ENCODE assay signal across 32 cellular contexts in the genomic region with DNA sequence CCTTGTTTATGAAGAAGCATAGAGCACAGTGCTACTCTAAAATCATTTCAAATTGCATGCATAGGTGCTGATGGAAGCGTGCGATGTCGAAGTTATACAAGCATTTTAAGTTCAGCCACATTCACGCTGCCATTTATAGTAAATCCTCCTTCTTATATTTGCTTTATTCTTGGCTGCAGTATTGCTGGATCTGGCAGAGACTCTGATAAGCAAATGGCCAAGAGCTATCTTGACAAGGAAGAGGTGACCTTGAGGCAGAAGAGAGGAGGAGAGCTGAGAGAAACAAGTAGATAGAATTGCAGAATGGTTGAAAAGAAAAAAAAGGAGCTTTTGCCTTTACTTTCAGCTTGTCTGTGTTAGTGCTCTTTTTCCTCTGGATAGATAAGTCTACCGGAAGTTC. TPM values are rescaled to one million over a fixed set of nuclear protein-coding genes. Genes with fewer than 3 reads are reported as not detected.
"Had no signal": no experiment of that assay in that cellular context is flagged by ENCODE, and none has a peak within 500 bp of the region (broad histone marks: within the 10 kb centered on the region; RNA-seq: fewer than 3 reads in every experiment).

No MANE protein-coding gene starts in this region.

- H3K36me3 Mint-ChIP-seq: immature natural killer cell; mesothelial cell of epicardium; naive B cell; natural killer cell treated with Interleukin-12 subunit alpha and Interleukin-12 subunit beta and Interleukin-15 and Interleukin-18, amount 100 ng/mL, for 72 hours had no signal

- ATAC-seq: foreskin keratinocyte; gastroesophageal sphincter; mucosa of descending colon; natural killer cell treated with Interleukin-12 subunit alpha and Interleukin-12 subunit beta and Interleukin-15 and Interleukin-18, amount 100 ng/mL, for 72 hours; pancreas; sciatic nerve; stimulated activated naive CD8-positive, alpha-beta T cell treated with anti-CD3 and anti-CD28 coated beads, Interleukin-15, amount 100 ng/mL, for 72 hours; upper lobe of right lung had no signal

- H3K4me1 ChIP-seq: colonic mucosa, esophagus muscularis mucosa, foreskin keratinocyte, gastroesophageal sphincter, pancreas, suprapubic skin, transverse colon, upper lobe of right lung, uterus had no signal

- DNase-seq: colonic mucosa; effector CD8-positive, alpha-beta T cell; foreskin keratinocyte; hypothalamus; immature natural killer cell; islet precursor cell; kidney glomerular epithelial cell; mesenchymal stem cell; mucosa of descending colon; naive B cell; pancreas; stimulated activated CD4-positive, alpha-beta T cell treated with anti-CD3 and anti-CD28 coated beads, Interleukin-12 subunit alpha, Interleukin-12 subunit beta, amount 100 ng/mL, for 4 hours; stimulated activated CD4-positive, alpha-beta T cell treated with anti-CD3 and anti-CD28 coated beads, Interleukin-1b, Interleukin-23, amount 100 ng/mL, for 48 hours; stimulated activated CD4-positive, alpha-beta T cell treated with anti-CD3 and anti-CD28 coated beads, Interleukin-4, amount 100 ng/mL, for 1 hour; stimulated activated CD8-positive, alpha-beta memory T cell treated with anti-CD3 and anti-CD28 coated beads, Interleukin-4, amount 100 ng/mL, for 48 hours; stimulated activated naive CD4-positive, alpha-beta T cell; stimulated activated naive CD8-positive, alpha-beta T cell treated with anti-CD3 and anti-CD28 coated beads, Interleukin-15, amount 100 ng/mL, for 72 hours; transverse colon; upper lobe of right lung; uterus had no signal

- H3K9me3 ChIP-seq: colonic mucosa, esophagus muscularis mucosa, neutrophil, pancreas, upper lobe of right lung, uterus had no signal

- H3K27me3 ChIP-seq: colonic mucosa, esophagus muscularis mucosa, foreskin keratinocyte, gastroesophageal sphincter, neutrophil, pancreas, suprapubic skin, transverse colon, upper lobe of right lung, uterus had no signal

- H3K27me3 Mint-ChIP-seq: dendritic cell treated with granulocyte-macrophage colony-stimulating factor and Interleukin-4, amounts not matched to agents 40 ng/mL and 50 ng/mL, for 4 days; naive B cell; natural killer cell treated with Interleukin-12 subunit alpha and Interleukin-12 subunit beta and Interleukin-15 and Interleukin-18, amount 100 ng/mL, for 72 hours; progenitor cell of endocrine pancreas; stimulated activated naive CD8-positive, alpha-beta T cell treated with anti-CD3 and anti-CD28 coated beads, Interleukin-15, amount 100 ng/mL, for 72 hours had no signal

- H3K4me3 ChIP-seq: colonic mucosa, esophagus muscularis mucosa, gastroesophageal sphincter, mucosa of descending colon, pancreas, smooth muscle cell, suprapubic skin, transverse colon, upper lobe of right lung, uterus had no signal

- H3K27ac ChIP-seq: colonic mucosa, esophagus muscularis mucosa, foreskin keratinocyte, gastroesophageal sphincter, neutrophil, pancreas, suprapubic skin, transverse colon, upper lobe of right lung, uterus had no signal

- H3K4me3 Mint-ChIP-seq: dendritic cell treated with granulocyte-macrophage colony-stimulating factor and Interleukin-4, amounts not matched to agents 40 ng/mL and 50 ng/mL, for 4 days; immature natural killer cell; mesothelial cell of epicardium; natural killer cell treated with Interleukin-12 subunit alpha and Interleukin-12 subunit beta and Interleukin-15 and Interleukin-18, amount 100 ng/mL, for 72 hours; neural crest cell; stimulated activated naive CD8-positive, alpha-beta T cell treated with anti-CD3 and anti-CD28 coated beads, Interleukin-15, amount 100 ng/mL, for 72 hours had no signal

- H3K36me3 ChIP-seq: colonic mucosa, esophagus muscularis mucosa, gastroesophageal sphincter, neutrophil, pancreas, suprapubic skin, transverse colon, upper lobe of right lung, uterus had no signal

- H3K4me1 Mint-ChIP-seq: immature natural killer cell; naive B cell; neural crest cell; stimulated activated naive CD8-positive, alpha-beta T cell treated with anti-CD3 and anti-CD28 coated beads, Interleukin-15, amount 100 ng/mL, for 72 hours had no signal

- H3K27ac Mint-ChIP-seq: dendritic cell treated with granulocyte-macrophage colony-stimulating factor and Interleukin-4, amounts not matched to agents 40 ng/mL and 50 ng/mL, for 4 days; immature natural killer cell; mesothelial cell of epicardium; naive B cell; natural killer cell treated with Interleukin-12 subunit alpha and Interleukin-12 subunit beta and Interleukin-15 and Interleukin-18, amount 100 ng/mL, for 72 hours; progenitor cell of endocrine pancreas; stimulated activated naive CD8-positive, alpha-beta T cell treated with anti-CD3 and anti-CD28 coated beads, Interleukin-15, amount 100 ng/mL, for 72 hours had no signal

RNA-seq across cellular contexts. Expression of a gene that starts 18.9 kb away (rescaled TPM):
- total RNA-seq: lung microvascular endothelial cell; natural killer cell treated with Interleukin-12 subunit alpha and Interleukin-12 subunit beta and Interleukin-15 and Interleukin-18, amount 100 ng/mL, for 72 hours; smooth muscle cell had no signal
- polyA plus RNA-seq: immature natural killer cell, smooth muscle cell had no signal
